Comparison of ENCODE assay signal across 32 cellular contexts in the genomic region with DNA sequence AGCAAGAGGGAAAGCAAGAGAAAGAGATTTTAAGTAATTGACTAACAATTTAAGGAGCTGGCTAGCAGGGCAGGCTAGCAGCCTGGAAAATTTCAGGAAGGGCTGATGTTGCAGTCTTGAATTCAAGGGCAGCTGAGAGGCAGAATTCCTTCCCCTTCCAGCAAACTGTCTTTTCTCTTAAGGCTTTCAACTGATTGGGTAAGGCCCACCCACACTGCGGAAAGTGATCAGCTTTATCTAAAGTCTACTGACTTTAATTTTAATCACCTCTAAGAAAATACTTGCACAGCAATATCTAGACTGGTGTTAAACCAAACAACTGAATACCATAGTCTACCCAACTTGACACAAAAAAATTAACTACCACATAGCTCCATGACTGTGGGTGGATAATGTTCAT.
"Had no signal": no experiment of that assay in that cellular context is flagged by ENCODE, and none has a peak within 500 bp of the region (broad histone marks: within the 10 kb centered on the region; RNA-seq: fewer than 3 reads in every experiment).

No MANE protein-coding gene starts in this region.

- H3K4me1 ChIP-seq: parathyroid adenoma, psoas muscle, spleen, testis, transverse colon, upper lobe of right lung, uterus had no signal

- H3K36me3 ChIP-seq: ovary, spleen, suprapubic skin, tibial artery, transverse colon, upper lobe of right lung, uterus had no signal

- H3K4me3 Mint-ChIP-seq: naive thymus-derived CD4-positive, alpha-beta T cell; natural killer cell; nephron progenitor cell; neural crest cell; stimulated activated memory B cell treated with anti-CD40 and anti-IgM and Interleukin-4, amounts not matched to agents 10 μg/mL and 1 μg/mL and 100 μg/mL, for 72 hours; stimulated activated naive CD8-positive, alpha-beta T cell treated with anti-CD3 and anti-CD28 coated beads, Interleukin-15, amount 100 ng/mL, for 72 hours; type B pancreatic cell had no signal

- ATAC-seq: naive thymus-derived CD4-positive, alpha-beta T cell; natural killer cell; psoas muscle; right cardiac atrium; sciatic nerve; stimulated activated memory B cell treated with anti-CD40 and anti-IgM and Interleukin-4, amounts not matched to agents 10 μg/mL and 1 μg/mL and 100 μg/mL, for 72 hours; stimulated activated naive CD8-positive, alpha-beta T cell treated with anti-CD3 and anti-CD28 coated beads, Interleukin-15, amount 100 ng/mL, for 72 hours; stimulated activated naive CD8-positive, alpha-beta T cell treated with anti-CD3 and anti-CD28 coated beads, Interleukin-15, Interleukin-2, amounts not matched to agents 100 U/mL and 50 U/mL, for 24 hours; upper lobe of right lung had no signal

- H3K9ac ChIP-seq: parathyroid adenoma had no signal

- H3K4me3 ChIP-seq: ovary, psoas muscle, skin epidermis, smooth muscle cell, spleen, suprapubic skin, testis, tibial artery, transverse colon, upper lobe of right lung, uterus had no signal

- H3K4me2 ChIP-seq: smooth muscle cell had no signal

- H3K79me2 ChIP-seq: parathyroid adenoma had no signal

- H3K4me1 Mint-ChIP-seq: naive thymus-derived CD4-positive, alpha-beta T cell; natural killer cell; stimulated activated memory B cell treated with anti-CD40 and anti-IgM and Interleukin-4, amounts not matched to agents 10 μg/mL and 1 μg/mL and 100 μg/mL, for 72 hours; stimulated activated naive CD8-positive, alpha-beta T cell treated with anti-CD3 and anti-CD28 coated beads, Interleukin-15, amount 100 ng/mL, for 72 hours had no signal

- H3K27me3 Mint-ChIP-seq: progenitor cell of endocrine pancreas; stimulated activated memory B cell treated with anti-CD40 and anti-IgM and Interleukin-4, amounts not matched to agents 10 μg/mL and 1 μg/mL and 100 μg/mL, for 72 hours; stimulated activated naive CD8-positive, alpha-beta T cell treated with anti-CD3 and anti-CD28 coated beads, Interleukin-15, amount 100 ng/mL, for 72 hours; type B pancreatic cell had no signal

- H3K27ac ChIP-seq: ovary, parathyroid adenoma, psoas muscle, spleen, suprapubic skin, testis, tibial artery, transverse colon, upper lobe of right lung, uterus had no signal

- DNase-seq: naive thymus-derived CD4-positive, alpha-beta T cell; natural killer cell; nephron progenitor cell; occipital lobe; ovary; posterior cingulate gyrus; psoas muscle; right cardiac atrium; spleen; stimulated activated CD4-positive, alpha-beta T cell treated with anti-CD3 and anti-CD28 coated beads, Interleukin-12 subunit alpha, Interleukin-12 subunit beta, amount 100 ng/mL, for 4 hours; stimulated activated CD4-positive, alpha-beta T cell treated with anti-CD3 and anti-CD28 coated beads, Interleukin-1b, Interleukin-23, amount 100 ng/mL, for 48 hours; stimulated activated CD4-positive, alpha-beta T cell treated with anti-CD3 and anti-CD28 coated beads, Interleukin-4, amount 100 ng/mL, for 1 hour; stimulated activated CD4-positive, alpha-beta T cell treated with anti-CD3 and anti-CD28 coated beads, Interleukin-4, amount 100 ng/mL, for 4 hours; stimulated activated CD8-positive, alpha-beta memory T cell treated with anti-CD3 and anti-CD28 coated beads, Interleukin-4, amount 100 ng/mL, for 48 hours; stimulated activated naive CD4-positive, alpha-beta T cell; stimulated activated naive CD8-positive, alpha-beta T cell treated with anti-CD3 and anti-CD28 coated beads, Interleukin-15, amount 100 ng/mL, for 72 hours; stimulated activated naive CD8-positive, alpha-beta T cell treated with anti-CD3 and anti-CD28 coated beads, Interleukin-15, Interleukin-2, amounts not matched to agents 100 U/mL and 50 U/mL, for 24 hours; substantia nigra; testis; tibial artery; transverse colon; upper lobe of right lung; uterus had no signal

- H3K9me3 Mint-ChIP-seq: nephron progenitor cell; neural crest cell; stimulated activated memory B cell treated with anti-CD40 and anti-IgM and Interleukin-4, amounts not matched to agents 10 μg/mL and 1 μg/mL and 100 μg/mL, for 72 hours had no signal

- H2AFZ ChIP-seq: parathyroid adenoma had no signal

- H3K27me3 ChIP-seq: ovary, spleen, suprapubic skin, testis, tibial artery, transverse colon, upper lobe of right lung, uterus had no signal

- H3K9me3 ChIP-seq: ovary, psoas muscle, spleen, suprapubic skin, testis, tibial artery, transverse colon, upper lobe of right lung, uterus had no signal

- H3K27ac Mint-ChIP-seq: naive thymus-derived CD4-positive, alpha-beta T cell; natural killer cell; progenitor cell of endocrine pancreas; stimulated activated memory B cell treated with anti-CD40 and anti-IgM and Interleukin-4, amounts not matched to agents 10 μg/mL and 1 μg/mL and 100 μg/mL, for 72 hours; type B pancreatic cell had no signal

- H3K36me3 Mint-ChIP-seq: naive thymus-derived CD4-positive, alpha-beta T cell; natural killer cell; stimulated activated memory B cell treated with anti-CD40 and anti-IgM and Interleukin-4, amounts not matched to agents 10 μg/mL and 1 μg/mL and 100 μg/mL, for 72 hours; type B pancreatic cell had no signal
